ENCODE assay signal across 1 cellular context in the genomic region with DNA sequence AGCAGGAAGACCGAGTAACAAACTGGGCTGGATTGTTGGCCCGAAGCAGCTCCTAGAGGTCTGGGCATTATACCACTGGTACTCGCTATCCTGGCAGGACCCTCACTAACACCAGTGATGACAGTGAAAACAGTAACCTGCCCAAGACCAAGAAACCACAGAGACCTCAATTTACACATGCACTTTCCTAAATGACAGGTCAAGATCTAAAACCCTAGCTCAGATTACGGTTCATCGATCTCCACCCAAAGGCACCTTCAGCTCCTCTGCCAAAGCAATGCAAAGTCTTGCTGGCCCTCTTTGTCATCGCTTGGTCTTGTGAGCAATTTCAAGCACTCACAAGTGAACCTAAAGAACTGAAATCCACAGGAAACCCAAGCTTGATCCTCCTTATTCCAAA.
TF ChIP-seq lines count a peak whose summit lies in the region.

No MANE protein-coding gene starts in this region.

TF ChIP-seq in GM12878, 131 proteins besides CTCF, POLR2A, EP300 and RAD21:
- no peak for TF ChIP-seq KAT2A (conservative IDR thresholded peaks at IDR 0.05; ENCODE audit: control insufficient read depth, low read depth, low read length)
- TF ChIP-seq RELA (IDR thresholded peaks at IDR 0.05; ENCODE audit: borderline replicate concordance, partially characterized antibody) = no peak
- peak; percentile 53; the same call in 1 of the 2 replicates for TF ChIP-seq RUNX3 (IDR thresholded peaks at IDR 0.05; ENCODE audit: low read length)
TF ChIP-seq in GM12878: peak in this region for 1.
